ENCODE assay signal across 27 cellular contexts in the genomic region with DNA sequence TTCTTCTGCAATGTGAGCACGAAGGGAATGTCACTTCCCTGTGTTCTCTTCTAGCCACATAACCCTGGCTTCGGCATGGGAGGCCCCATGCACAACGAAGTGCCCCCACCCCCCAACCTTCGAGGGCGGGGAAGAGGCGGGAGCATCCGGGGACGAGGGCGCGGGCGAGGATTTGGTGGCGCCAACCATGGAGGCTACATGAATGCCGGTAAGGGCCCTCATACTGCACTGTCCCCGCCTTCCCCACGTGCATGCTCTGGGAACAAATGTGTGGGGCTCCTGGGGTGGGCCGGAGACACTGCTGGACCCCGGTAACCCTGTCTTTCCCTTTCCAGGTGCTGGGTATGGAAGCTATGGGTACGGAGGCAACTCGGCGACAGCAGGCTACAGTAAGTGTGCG. TPM values are rescaled to one million over a fixed set of nuclear protein-coding genes. Genes with fewer than 3 reads are reported as not detected.
DNase-seq lines count a peak whose midpoint lies in the region; ATAC-seq, FAIRE-seq and TF ChIP-seq lines count a peak whose summit lies in the region.
"Had no signal": no experiment of that assay in that cellular context is flagged by ENCODE, and none has a peak within 500 bp of the region (broad histone marks: within the 10 kb centered on the region; RNA-seq: fewer than 3 reads in every experiment).

No MANE protein-coding gene starts in this region.

- H3K4me1 ChIP-seq in HepG2 (ENCODE audit: insufficient read depth, low read length) (no peaks in the 10 kb centered on the region), right lobe of liver (no peaks in the 10 kb centered on the region), GM12878 (ENCODE audit: control insufficient read depth, insufficient read depth, low read length) (no peaks in the 10 kb centered on the region)
- H3K4me1 ChIP-seq: Peyer's patch had no signal

- no peak overlapping the region for H3K4me2 ChIP-seq in HepG2 (ENCODE audit: low read depth, low read length)
- no peak overlapping the region for H3K4me2 ChIP-seq in GM12878 (ENCODE audit: control insufficient read depth, insufficient read depth)

- BruUV-seq in HepG2 (replicated peaks; lab: Mats Ljungman, UMichigan) (no TSS peak), GM12878 (replicated peaks; lab: Mats Ljungman, UMichigan) (no TSS peak)

- RAD21 ChIA-PET in GM12878 (lab: Charles Lee; ENCODE audit: unreplicated experiment), result no interaction called here

- POLR2A ChIA-PET in HepG2 (lab: Yijun Ruan, JAX), result no interaction called here
- POLR2A ChIA-PET in GM12878 (lab: Charles Lee), result no interaction called here

- no peak for ATAC-seq in HepG2
- ATAC-seq in right lobe of liver, result no peak
- no peak for ATAC-seq in GM12878
- ATAC-seq: HCT116 had no signal

- H3K27me3 ChIP-seq in HepG2 (ENCODE audit: control insufficient read depth in 1 of 2, insufficient read depth in 2 of 2, low read length in 2 of 2), result no peaks in the 10 kb centered on the region; a peak in 1 of 5 replicates
- no peaks in the 10 kb centered on the region for H3K27me3 ChIP-seq in right lobe of liver
- no peaks in the 10 kb centered on the region for H3K27me3 ChIP-seq in GM12878 (replicated peaks in 1 of 2; ENCODE audit: control insufficient read depth in 2 of 2, insufficient read depth in 2 of 2, low read length in 1 of 2)
- H3K27me3 ChIP-seq: Peyer's patch had no signal

- in situ Hi-C loops in HepG2 (cut with HindIII; ENCODE audit: extremely low pct_ligation_motif_present, low pct_unique_long_range_greater_than_20kb) (no loop called here), GM12878 (cut with MboI) (no loop called here)

- SMC1A ChIA-PET in GM12878 (lab: Charles Lee; ENCODE audit: uncharacterized antibody, unreplicated experiment), result interaction anchor here (0.7 kb wide), 1 partner anchor 16 kb away, joined by 3 read pairs; no protein-coding TSS in a partner anchor

- intact Hi-C loops in HepG2 (cut with micrococcal nuclease; ENCODE audit: unreplicated experiment) (no loop called here), right lobe of liver (cut with DNase I) (no loop called here), GM12878 (cut with micrococcal nuclease; ENCODE audit: unreplicated experiment) (no loop called here)

- FAIRE-seq in HepG2 (lab: Jason Lieb, UNC) (no peak), GM12878 (lab: Jason Lieb, UNC) (no peak)

- TF ChIP-seq CTCF in HepG2 (CRISPR knock-in tag; IDR thresholded peaks at IDR 0.05), result no peak
- no peak for TF ChIP-seq CTCF in right lobe of liver (IDR thresholded peaks at IDR 0.05)
- TF ChIP-seq CTCF in GM12878 (IDR thresholded peaks at IDR 0.05 in 2 of 3, conservative IDR thresholded peaks at IDR 0.05 in 1 of 3; ENCODE audit: control insufficient read depth in 2 of 3, extremely low read depth in 1 of 3, insufficient read depth in 1 of 3, low read depth in 3 of 3, low read length in 3 of 3), result no peak
- TF ChIP-seq CTCF in nephron progenitor cell (IDR thresholded peaks at IDR 0.05), result no peak

- H3K36me3 ChIP-seq in HepG2 (replicated peaks in 1 of 2; ENCODE audit: control insufficient read depth in 1 of 2, insufficient read depth in 2 of 2, low read length in 2 of 2), result peaks cover 58 to 97% of the 10 kb centered on the region in 2 experiments
- peaks cover 7 to 79% (median 50%) of the 10 kb centered on the region in 4 donors for H3K36me3 ChIP-seq in right lobe of liver
- peaks cover 57 to 80% of the 10 kb centered on the region in 2 experiments for H3K36me3 ChIP-seq in GM12878 (ENCODE audit: control insufficient read depth in 2 of 2, insufficient read depth in 2 of 2, low read length in 1 of 2)

- 95% methylated on average over 19 of the region's 21 CpGs for WGBS in HepG2 (ENCODE audit: low lambda C conversion rate)
- WGBS in right lobe of liver (ENCODE audit: insufficient coverage, low coverage, low lambda C conversion rate, missing lambda C conversion rate), result 87% methylated on average over 7 of the region's 21 CpGs
- 95% methylated on average over 21 of the region's 21 CpGs for WGBS in GM12878 (ENCODE audit: insufficient coverage, insufficient replicate concordance, low lambda C conversion rate, missing lambda C conversion rate)

- H3K36me3 Mint-ChIP-seq in nephron progenitor cell (ENCODE audit: low read depth), result peaks cover 55% of the 10 kb centered on the region

- TF ChIP-seq POLR2A in HepG2 (IDR thresholded peaks at IDR 0.05; ENCODE audit: insufficient read depth in 1 of 2, low read depth in 2 of 2, low read length in 2 of 2) (no peak), right lobe of liver (IDR thresholded peaks at IDR 0.05) (no peak), GM12878 (IDR thresholded peaks at IDR 0.05; ENCODE audit: low read depth, low read length) (no peak)

- peaks cover 3% of the 10 kb centered on the region for H3K79me2 ChIP-seq in HepG2 (ENCODE audit: insufficient read depth, low read length)
- H3K79me2 ChIP-seq in GM12878 (ENCODE audit: control insufficient read depth, insufficient read depth, low read length), result no peaks in the 10 kb centered on the region

- no peak for TF ChIP-seq RAD21 in HepG2 (CRISPR knock-in tag; IDR thresholded peaks at IDR 0.05)
- no peak for TF ChIP-seq RAD21 in GM12878 (IDR thresholded peaks at IDR 0.05; ENCODE audit: insufficient read depth, low read depth, low read length)

- TF ChIP-seq EP300 in HepG2 (IDR thresholded peaks at IDR 0.05; ENCODE audit: low read depth in 2 of 2, low read length in 2 of 2) (no peak), HepG2 (CRISPR knock-in tag; IDR thresholded peaks at IDR 0.05; ENCODE audit: borderline replicate concordance) (no peak), GM12878 (IDR thresholded peaks at IDR 0.05; ENCODE audit: borderline replicate concordance in 1 of 2, control insufficient read depth in 1 of 2, low read depth in 2 of 2, low read length in 2 of 2) (no peak)

- H3K9ac ChIP-seq in HepG2 (ENCODE audit: insufficient read depth, low read depth, low read length) (no peak overlapping the region), GM12878 (ENCODE audit: control insufficient read depth, insufficient read depth, low read length) (no peak overlapping the region)
- H3K9ac ChIP-seq: GM23248 had no signal

- H3K4me3 Mint-ChIP-seq in nephron progenitor cell, result no peak overlapping the region

- CTCF ChIA-PET in HepG2 (lab: Yijun Ruan, JAX; ENCODE audit: low intra/inter-chr PET ratio, low total read pairs), result no interaction called here
- CTCF ChIA-PET in GM12878 (lab: Yijun Ruan, JAX), result no interaction called here

- no peak overlapping the region for H3K4me3 ChIP-seq in HepG2 (replicated peaks in 1 of 3; ENCODE audit: insufficient read depth in 1 of 3, low read depth in 2 of 3, low read length in 3 of 3)
- H3K4me3 ChIP-seq in right lobe of liver, result no peak overlapping the region
- no peak overlapping the region for H3K4me3 ChIP-seq in GM12878
- H3K4me3 ChIP-seq: GM23248, Peyer's patch had no signal

- DNase-seq in HepG2 (ENCODE audit: low spot score), result no peak
- no peak for DNase-seq in right lobe of liver
- DNase-seq in GM12878 (ENCODE audit: low read depth, low spot score), result no peak
- DNase-seq in nephron progenitor cell, result no peak
- no peak for DNase-seq in central memory CD4-positive, alpha-beta T cell
- no peak for DNase-seq in activated CD8-positive, alpha-beta memory T cell treated with anti-CD3 and anti-CD28 coated beads, Interleukin-2, amount 50 U/mL, for 48 hours
- DNase-seq in occipital lobe (lab: John Stamatoyannopoulos, UW), result no peak
- DNase-seq: 8988T; Calu3; CD8-positive, alpha-beta memory T cell; EL; GF-D8; GM23248; Karpas-422; MV-4-11; NCI-H1694; NCI-H2081; NCI-H2171; NCI-H345; NCI-H524; NCI-H774; NK-92 treated with Interleukin-12 subunit alpha and Interleukin-12 subunit beta, amount 100 ng/mL, for 24 hours; Peyer's patch had no signal

- no peak overlapping the region for H3K27ac ChIP-seq in HepG2 (ENCODE audit: extremely low read length, insufficient read depth, low read length)
- no peak overlapping the region for H3K27ac ChIP-seq in right lobe of liver
- H3K27ac ChIP-seq in GM12878 (ENCODE audit: control insufficient read depth, insufficient read depth), result no peak overlapping the region
- H3K27ac ChIP-seq: C4-2B, GM23248, HL-60, Peyer's patch had no signal

- H4K20me1 ChIP-seq in HepG2 (ENCODE audit: insufficient read depth, low read length), result peaks cover 4% of the 10 kb centered on the region; the same call in 1 of the 2 replicates
- peaks cover 2% of the 10 kb centered on the region; the same call in 1 of the 2 replicates for H4K20me1 ChIP-seq in GM12878 (ENCODE audit: control insufficient read depth, insufficient read depth)

- H2AFZ ChIP-seq in HepG2 (ENCODE audit: low read length), result no peak overlapping the region
- no peak overlapping the region for H2AFZ ChIP-seq in GM12878 (ENCODE audit: control insufficient read depth, low read depth, low read length)
- H2AFZ ChIP-seq: GM23248 had no signal

- peak overlapping the region; percentile 48 for H3K27ac Mint-ChIP-seq in nephron progenitor cell

- H3K27me3 Mint-ChIP-seq in nephron progenitor cell (ENCODE audit: low read depth, poor library complexity), result no peaks in the 10 kb centered on the region
- H3K27me3 Mint-ChIP-seq: CD8-positive, alpha-beta memory T cell; IgD-negative memory B cell had no signal

- no peaks in the 10 kb centered on the region for H3K9me3 Mint-ChIP-seq in nephron progenitor cell
- H3K9me3 Mint-ChIP-seq: CD8-positive, alpha-beta memory T cell had no signal

- no peaks in the 10 kb centered on the region for H3K4me1 Mint-ChIP-seq in nephron progenitor cell
- H3K4me1 Mint-ChIP-seq: IgD-negative memory B cell had no signal

- no peaks in the 10 kb centered on the region for H3K9me3 ChIP-seq in HepG2 (ENCODE audit: low read length)
- H3K9me3 ChIP-seq in right lobe of liver, result no peaks in the 10 kb centered on the region
- H3K9me3 ChIP-seq in GM12878 (replicated peaks; ENCODE audit: control insufficient read depth, insufficient read depth, low read length), result no peaks in the 10 kb centered on the region
- H3K9me3 ChIP-seq: Peyer's patch had no signal

RNA-seq across cellular contexts. Expression of a gene that starts 17.7 kb away (rescaled TPM):
- 33.0 and 38.6 TPM in 2 replicates for total RNA-seq in HepG2 (2016; rRNA removed; fragmentation: Illumina TruSeq; extraction: Trizol)
- total RNA-seq in HepG2 (2016; cell fraction: cytosol; rRNA removed; fragmentation: Illumina TruSeq; extraction: Trizol; ENCODE audit: low read depth), result 19.1 and 20.1 TPM in 2 replicates
- 36.0 and 39.4 TPM in 2 replicates for total RNA-seq in HepG2 (2016; cell fraction: insoluble cytoplasmic fraction; rRNA removed; fragmentation: Illumina TruSeq; extraction: Trizol)
- total RNA-seq in HepG2 (2016; cell fraction: membrane; rRNA removed; fragmentation: Illumina TruSeq; extraction: Trizol), result 12.2 and 12.9 TPM in 2 replicates
- 31.9 and 35.0 TPM in 2 replicates for total RNA-seq in HepG2 (2016; cell fraction: nucleus; rRNA removed; fragmentation: Illumina TruSeq; extraction: Trizol)
- polyA plus RNA-seq in HepG2 (2011; rRNA removed), result 41.6 and 55.6 TPM in 2 replicates
- 25.8 and 39.0 TPM in 2 replicates for polyA plus RNA-seq in HepG2 (2011; cell fraction: cytosol; rRNA removed)
- polyA plus RNA-seq in HepG2 (2011; cell fraction: nucleus; rRNA removed), result 270 and 290 TPM in 2 replicates
- 27.7 and 35.3 TPM in 2 replicates for polyA plus RNA-seq in HepG2 (2012)
- 11.2 and 12.9 TPM in 2 replicates for polyA plus RNA-seq in HepG2 (2016; cell fraction: cytosol; fragmentation: Illumina TruSeq; extraction: Trizol; ENCODE audit: low read depth)
- 38.0 and 39.9 TPM in 2 replicates for polyA plus RNA-seq in HepG2 (2016; cell fraction: insoluble cytoplasmic fraction; fragmentation: Illumina TruSeq; extraction: Trizol; ENCODE audit: low read depth)
- 12.7 and 13.2 TPM in 2 replicates for polyA plus RNA-seq in HepG2 (2016; cell fraction: membrane; fragmentation: Illumina TruSeq; extraction: Trizol; ENCODE audit: low read depth)
- polyA plus RNA-seq in HepG2 (2016; cell fraction: nucleus; fragmentation: Illumina TruSeq; extraction: Trizol; ENCODE audit: insufficient read depth, low read depth), result 92.8 and 94.8 TPM in 2 replicates
- polyA minus RNA-seq in HepG2 (2011; rRNA and poly(A)+ RNA removed; ENCODE audit: low replicate concordance), result 26.7 and 36.3 TPM in 2 replicates
- polyA minus RNA-seq in HepG2 (2011; cell fraction: cytosol; rRNA and poly(A)+ RNA removed), result 8.2 and 12.2 TPM in 2 replicates
- polyA minus RNA-seq in HepG2 (2011; cell fraction: nucleus; rRNA and poly(A)+ RNA removed), result 15.5 and 18.7 TPM in 2 replicates
- 10 to 100 TPM; 19.0 to 30.2 (median 26.8) TPM for total RNA-seq in right lobe of liver
- total RNA-seq in GM12878 (2013; cell fraction: nucleolus; rRNA removed), result 39.8 and 40.8 TPM in 2 replicates
- total RNA-seq in GM12878 (2014; rRNA removed), result 40.7 and 44.3 TPM in 2 replicates
- total RNA-seq in GM12878 (2014; rRNA removed; fragmentation: Illumina TruSeq; extraction: Trizol), result 18.1 and 19.9 TPM in 2 replicates
- total RNA-seq in GM12878 (2021), result 55.0 and 59.3 TPM in 2 replicates
- polyA plus RNA-seq in GM12878 (2011; ENCODE audit: low read depth), result 33.3 TPM
- polyA plus RNA-seq in GM12878 (2011; rRNA removed), result 10.7 and 33.9 TPM in 2 replicates
- polyA plus RNA-seq in GM12878 (2011; cell fraction: cytosol; rRNA removed), result 41.3 and 62.3 TPM in 2 replicates
- polyA plus RNA-seq in GM12878 (2011; cell fraction: nucleus; rRNA removed), result 244 and 250 TPM in 2 replicates
- 42.4 and 48.1 TPM in 2 replicates for polyA plus RNA-seq in GM12878 (2012)
- 4.0 and 14.2 TPM in 2 replicates for polyA plus RNA-seq in GM12878 (2014; fragmentation: Illumina TruSeq; extraction: Trizol)
- 1 to 10 TPM in 1 of 2 experiments, under 1 TPM in 1; 0.89 to 8.6 TPM for polyA plus RNA-seq in GM12878 (2014; fragmentation: Nextera tagmentation; extraction: Ambion mirVana)
- polyA plus RNA-seq in GM12878 (2014; rRNA removed), result 66.0 and 71.2 TPM in 2 replicates
- polyA plus RNA-seq in GM12878 (2016; fragmentation: Nextera tagmentation; extraction: Ambion mirVana), result 10 to 100 TPM; 73.7 to 78.9 TPM
- polyA minus RNA-seq in GM12878 (2011; rRNA and poly(A)+ RNA removed), result 13.8 and 18.9 TPM in 2 replicates
- polyA minus RNA-seq in GM12878 (2011; cell fraction: cytosol; rRNA and poly(A)+ RNA removed), result 10.2 and 10.4 TPM in 2 replicates
- 20.6 and 23.8 TPM in 2 replicates for polyA minus RNA-seq in GM12878 (2011; cell fraction: nucleus; rRNA and poly(A)+ RNA removed)
- total RNA-seq in occipital lobe, result 32.1 TPM

RNA-seq across cellular contexts. Expression of a gene that starts 29.4 kb away (rescaled TPM):
- total RNA-seq in HepG2 (2016; rRNA removed; fragmentation: Illumina TruSeq; extraction: Trizol) (120 and 127 TPM in 2 replicates), right lobe of liver (10 to 100 TPM; 40.0 to 82.3 (median 54.8) TPM), GM12878 (2014; rRNA removed) (100 and 112 TPM in 2 replicates), GM12878 (2014; rRNA removed; fragmentation: Illumina TruSeq; extraction: Trizol) (109 and 112 TPM in 2 replicates), GM12878 (2021) (354 and 383 TPM in 2 replicates), occipital lobe (148 TPM)
- total RNA-seq in HepG2 (2016; cell fraction: cytosol; rRNA removed; fragmentation: Illumina TruSeq; extraction: Trizol; ENCODE audit: low read depth), result 19.6 and 21.2 TPM in 2 replicates
- 113 and 122 TPM in 2 replicates for total RNA-seq in HepG2 (2016; cell fraction: insoluble cytoplasmic fraction; rRNA removed; fragmentation: Illumina TruSeq; extraction: Trizol)
- total RNA-seq in HepG2 (2016; cell fraction: membrane; rRNA removed; fragmentation: Illumina TruSeq; extraction: Trizol), result 63.1 and 64.0 TPM in 2 replicates
- 133 and 160 TPM in 2 replicates for total RNA-seq in HepG2 (2016; cell fraction: nucleus; rRNA removed; fragmentation: Illumina TruSeq; extraction: Trizol)
- polyA plus RNA-seq in HepG2 (2011; rRNA removed) (173 and 195 TPM in 2 replicates), GM12878 (2011; rRNA removed) (106 and 178 TPM in 2 replicates), GM12878 (2014; fragmentation: Illumina TruSeq; extraction: Trizol) (180 and 253 TPM in 2 replicates), GM12878 (2014; fragmentation: Nextera tagmentation; extraction: Ambion mirVana) (10 to 100 TPM; 28.1 to 38.1 TPM), GM12878 (2014; rRNA removed) (175 and 191 TPM in 2 replicates), GM12878 (2016; fragmentation: Nextera tagmentation; extraction: Ambion mirVana) (100 to 1,000 TPM; 205 TPM)
- 59.6 and 75.2 TPM in 2 replicates for polyA plus RNA-seq in HepG2 (2011; cell fraction: cytosol; rRNA removed)
- 588 and 668 TPM in 2 replicates for polyA plus RNA-seq in HepG2 (2011; cell fraction: nucleus; rRNA removed)
- polyA plus RNA-seq in HepG2 (2012), result 153 and 159 TPM in 2 replicates
- 18.4 and 19.6 TPM in 2 replicates for polyA plus RNA-seq in HepG2 (2016; cell fraction: cytosol; fragmentation: Illumina TruSeq; extraction: Trizol; ENCODE audit: low read depth)
- 178 and 216 TPM in 2 replicates for polyA plus RNA-seq in HepG2 (2016; cell fraction: insoluble cytoplasmic fraction; fragmentation: Illumina TruSeq; extraction: Trizol; ENCODE audit: low read depth)
- 54.0 and 61.1 TPM in 2 replicates for polyA plus RNA-seq in HepG2 (2016; cell fraction: membrane; fragmentation: Illumina TruSeq; extraction: Trizol; ENCODE audit: low read depth)
- 615 and 640 TPM in 2 replicates for polyA plus RNA-seq in HepG2 (2016; cell fraction: nucleus; fragmentation: Illumina TruSeq; extraction: Trizol; ENCODE audit: insufficient read depth, low read depth)
- 139 and 144 TPM in 2 replicates for polyA minus RNA-seq in HepG2 (2011; rRNA and poly(A)+ RNA removed; ENCODE audit: low replicate concordance)
- 65.3 and 73.2 TPM in 2 replicates for polyA minus RNA-seq in HepG2 (2011; cell fraction: cytosol; rRNA and poly(A)+ RNA removed)
- polyA minus RNA-seq in HepG2 (2011; cell fraction: nucleus; rRNA and poly(A)+ RNA removed), result 154 and 157 TPM in 2 replicates
- total RNA-seq in GM12878 (2013; cell fraction: nucleolus; rRNA removed), result 214 and 243 TPM in 2 replicates
- polyA plus RNA-seq in GM12878 (2011; ENCODE audit: low read depth), result 91.1 TPM
- polyA plus RNA-seq in GM12878 (2011; cell fraction: cytosol; rRNA removed), result 116 and 136 TPM in 2 replicates
- polyA plus RNA-seq in GM12878 (2011; cell fraction: nucleus; rRNA removed), result 323 and 436 TPM in 2 replicates
- polyA plus RNA-seq in GM12878 (2012), result 139 and 213 TPM in 2 replicates
- polyA minus RNA-seq in GM12878 (2011; rRNA and poly(A)+ RNA removed), result 111 and 131 TPM in 2 replicates
- polyA minus RNA-seq in GM12878 (2011; cell fraction: cytosol; rRNA and poly(A)+ RNA removed), result 59.6 and 68.8 TPM in 2 replicates
- 70.6 and 125 TPM in 2 replicates for polyA minus RNA-seq in GM12878 (2011; cell fraction: nucleus; rRNA and poly(A)+ RNA removed)

RNA-seq across cellular contexts. Expression of a gene that starts 34.3 kb away (rescaled TPM):
- total RNA-seq in HepG2 (2016; rRNA removed; fragmentation: Illumina TruSeq; extraction: Trizol) (41.7 and 48.2 TPM in 2 replicates), right lobe of liver (10 to 100 TPM; 54.0 to 86.9 (median 68.3) TPM), GM12878 (2014; rRNA removed) (56.8 and 68.7 TPM in 2 replicates), GM12878 (2014; rRNA removed; fragmentation: Illumina TruSeq; extraction: Trizol) (53.0 and 58.9 TPM in 2 replicates), GM12878 (2021) (128 and 146 TPM in 2 replicates), occipital lobe (34.0 TPM)
- total RNA-seq in HepG2 (2016; cell fraction: cytosol; rRNA removed; fragmentation: Illumina TruSeq; extraction: Trizol; ENCODE audit: low read depth), result 19.9 and 21.9 TPM in 2 replicates
- 37.7 and 40.5 TPM in 2 replicates for total RNA-seq in HepG2 (2016; cell fraction: insoluble cytoplasmic fraction; rRNA removed; fragmentation: Illumina TruSeq; extraction: Trizol)
- 29.4 and 31.2 TPM in 2 replicates for total RNA-seq in HepG2 (2016; cell fraction: membrane; rRNA removed; fragmentation: Illumina TruSeq; extraction: Trizol)
- total RNA-seq in HepG2 (2016; cell fraction: nucleus; rRNA removed; fragmentation: Illumina TruSeq; extraction: Trizol), result 56.9 and 61.6 TPM in 2 replicates
- polyA plus RNA-seq in HepG2 (2011; rRNA removed) (59.8 and 67.0 TPM in 2 replicates), GM12878 (2011; rRNA removed) (22.8 and 47.4 TPM in 2 replicates), GM12878 (2014; fragmentation: Illumina TruSeq; extraction: Trizol) (54.5 and 69.2 TPM in 2 replicates), GM12878 (2014; fragmentation: Nextera tagmentation; extraction: Ambion mirVana) (1 to 10 TPM; 1.2 to 3.4 TPM), GM12878 (2014; rRNA removed) (93.1 and 113 TPM in 2 replicates), GM12878 (2016; fragmentation: Nextera tagmentation; extraction: Ambion mirVana) (100 to 1,000 TPM in 1 of 2 experiments, 10 to 100 TPM in 1; 98.3 to 100 TPM)
- polyA plus RNA-seq in HepG2 (2011; cell fraction: cytosol; rRNA removed), result 29.1 and 41.0 TPM in 2 replicates
- polyA plus RNA-seq in HepG2 (2011; cell fraction: nucleus; rRNA removed), result 155 and 203 TPM in 2 replicates
- polyA plus RNA-seq in HepG2 (2012), result 44.2 and 57.9 TPM in 2 replicates
- polyA plus RNA-seq in HepG2 (2016; cell fraction: cytosol; fragmentation: Illumina TruSeq; extraction: Trizol; ENCODE audit: low read depth), result 8.6 and 9.0 TPM in 2 replicates
- polyA plus RNA-seq in HepG2 (2016; cell fraction: insoluble cytoplasmic fraction; fragmentation: Illumina TruSeq; extraction: Trizol; ENCODE audit: low read depth), result 39.4 and 48.6 TPM in 2 replicates
- polyA plus RNA-seq in HepG2 (2016; cell fraction: membrane; fragmentation: Illumina TruSeq; extraction: Trizol; ENCODE audit: low read depth), result 18.1 and 20.6 TPM in 2 replicates
- 87.0 and 94.1 TPM in 2 replicates for polyA plus RNA-seq in HepG2 (2016; cell fraction: nucleus; fragmentation: Illumina TruSeq; extraction: Trizol; ENCODE audit: insufficient read depth, low read depth)
- 200 and 264 TPM in 2 replicates for polyA minus RNA-seq in HepG2 (2011; rRNA and poly(A)+ RNA removed; ENCODE audit: low replicate concordance)
- 44.4 and 50.0 TPM in 2 replicates for polyA minus RNA-seq in HepG2 (2011; cell fraction: cytosol; rRNA and poly(A)+ RNA removed)
- polyA minus RNA-seq in HepG2 (2011; cell fraction: nucleus; rRNA and poly(A)+ RNA removed), result 143 and 162 TPM in 2 replicates
- 284 and 297 TPM in 2 replicates for total RNA-seq in GM12878 (2013; cell fraction: nucleolus; rRNA removed)
- polyA plus RNA-seq in GM12878 (2011; ENCODE audit: low read depth), result 38.6 TPM
- polyA plus RNA-seq in GM12878 (2011; cell fraction: cytosol; rRNA removed), result 40.7 and 47.0 TPM in 2 replicates
- 133 and 175 TPM in 2 replicates for polyA plus RNA-seq in GM12878 (2011; cell fraction: nucleus; rRNA removed)
- 82.2 and 92.4 TPM in 2 replicates for polyA plus RNA-seq in GM12878 (2012)
- polyA minus RNA-seq in GM12878 (2011; rRNA and poly(A)+ RNA removed), result 102 and 114 TPM in 2 replicates
- 44.5 and 54.7 TPM in 2 replicates for polyA minus RNA-seq in GM12878 (2011; cell fraction: cytosol; rRNA and poly(A)+ RNA removed)
- 103 and 181 TPM in 2 replicates for polyA minus RNA-seq in GM12878 (2011; cell fraction: nucleus; rRNA and poly(A)+ RNA removed)

RNA-seq across cellular contexts. Expression of a gene that starts 58.2 kb away (rescaled TPM):
- 2.3 and 2.4 TPM in 2 replicates for total RNA-seq in HepG2 (2016; rRNA removed; fragmentation: Illumina TruSeq; extraction: Trizol)
- 1.2 and 2.2 TPM in 2 replicates for total RNA-seq in HepG2 (2016; cell fraction: cytosol; rRNA removed; fragmentation: Illumina TruSeq; extraction: Trizol; ENCODE audit: low read depth)
- total RNA-seq in HepG2 (2016; cell fraction: insoluble cytoplasmic fraction; rRNA removed; fragmentation: Illumina TruSeq; extraction: Trizol), result 1.5 and 2.5 TPM in 2 replicates
- total RNA-seq in HepG2 (2016; cell fraction: membrane; rRNA removed; fragmentation: Illumina TruSeq; extraction: Trizol), result 3.0 and 3.4 TPM in 2 replicates
- total RNA-seq in HepG2 (2016; cell fraction: nucleus; rRNA removed; fragmentation: Illumina TruSeq; extraction: Trizol), result 3.2 and 3.4 TPM in 2 replicates
- 5.6 and 7.2 TPM in 2 replicates for polyA plus RNA-seq in HepG2 (2011; rRNA removed)
- polyA plus RNA-seq in HepG2 (2011; cell fraction: cytosol; rRNA removed), result 5.4 and 5.7 TPM in 2 replicates
- polyA plus RNA-seq in HepG2 (2011; cell fraction: nucleus; rRNA removed), result 11.3 and 11.8 TPM in 2 replicates
- polyA plus RNA-seq in HepG2 (2012), result 5.9 and 8.2 TPM in 2 replicates
- polyA plus RNA-seq in HepG2 (2016; cell fraction: cytosol; fragmentation: Illumina TruSeq; extraction: Trizol; ENCODE audit: low read depth), result 2.5 and 2.6 TPM in 2 replicates
- polyA plus RNA-seq in HepG2 (2016; cell fraction: insoluble cytoplasmic fraction; fragmentation: Illumina TruSeq; extraction: Trizol; ENCODE audit: low read depth), result 1.9 and 2.2 TPM in 2 replicates
- polyA plus RNA-seq in HepG2 (2016; cell fraction: membrane; fragmentation: Illumina TruSeq; extraction: Trizol; ENCODE audit: low read depth), result 4.7 and 5.1 TPM in 2 replicates
- polyA plus RNA-seq in HepG2 (2016; cell fraction: nucleus; fragmentation: Illumina TruSeq; extraction: Trizol; ENCODE audit: insufficient read depth, low read depth), result 8.1 and 8.5 TPM in 2 replicates
- polyA minus RNA-seq in HepG2 (2011; rRNA and poly(A)+ RNA removed; ENCODE audit: low replicate concordance), result 13.9 and 134 TPM in 2 replicates
- polyA minus RNA-seq in HepG2 (2011; cell fraction: cytosol; rRNA and poly(A)+ RNA removed), result 5.3 and 8.4 TPM in 2 replicates
- polyA minus RNA-seq in HepG2 (2011; cell fraction: nucleus; rRNA and poly(A)+ RNA removed), result 5.4 and 9.6 TPM in 2 replicates
- total RNA-seq in right lobe of liver, result 10 to 100 TPM; 11.7 to 18.5 (median 15.6) TPM
- 44.5 and 46.6 TPM in 2 replicates for total RNA-seq in GM12878 (2013; cell fraction: nucleolus; rRNA removed)
- total RNA-seq in GM12878 (2014; rRNA removed), result 18.0 TPM in 2 replicates
- 9.8 and 11.0 TPM in 2 replicates for total RNA-seq in GM12878 (2014; rRNA removed; fragmentation: Illumina TruSeq; extraction: Trizol)
- 45.3 and 48.4 TPM in 2 replicates for total RNA-seq in GM12878 (2021)
- polyA plus RNA-seq in GM12878 (2011; ENCODE audit: low read depth), result 35.0 TPM
- polyA plus RNA-seq in GM12878 (2011; rRNA removed), result 32.3 and 51.3 TPM in 2 replicates
- 58.8 and 71.6 TPM in 2 replicates for polyA plus RNA-seq in GM12878 (2011; cell fraction: cytosol; rRNA removed)
- polyA plus RNA-seq in GM12878 (2011; cell fraction: nucleus; rRNA removed), result 95.0 and 120 TPM in 2 replicates
- 53.3 and 76.7 TPM in 2 replicates for polyA plus RNA-seq in GM12878 (2012)
- 41.9 and 45.0 TPM in 2 replicates for polyA plus RNA-seq in GM12878 (2014; fragmentation: Illumina TruSeq; extraction: Trizol)
- 1 to 10 TPM; 3.0 to 3.3 TPM for polyA plus RNA-seq in GM12878 (2014; fragmentation: Nextera tagmentation; extraction: Ambion mirVana)
- polyA plus RNA-seq in GM12878 (2014; rRNA removed), result 31.6 and 33.0 TPM in 2 replicates
- 10 to 100 TPM; 26.7 to 26.9 TPM for polyA plus RNA-seq in GM12878 (2016; fragmentation: Nextera tagmentation; extraction: Ambion mirVana)
- polyA minus RNA-seq in GM12878 (2011; rRNA and poly(A)+ RNA removed), result 53.9 and 67.1 TPM in 2 replicates
- polyA minus RNA-seq in GM12878 (2011; cell fraction: cytosol; rRNA and poly(A)+ RNA removed), result 24.6 and 26.8 TPM in 2 replicates
- polyA minus RNA-seq in GM12878 (2011; cell fraction: nucleus; rRNA and poly(A)+ RNA removed), result 22.5 and 27.9 TPM in 2 replicates
- total RNA-seq in occipital lobe, result 25.9 TPM
